Comparison of ENCODE assay signal across 29 cellular contexts in the genomic region with DNA sequence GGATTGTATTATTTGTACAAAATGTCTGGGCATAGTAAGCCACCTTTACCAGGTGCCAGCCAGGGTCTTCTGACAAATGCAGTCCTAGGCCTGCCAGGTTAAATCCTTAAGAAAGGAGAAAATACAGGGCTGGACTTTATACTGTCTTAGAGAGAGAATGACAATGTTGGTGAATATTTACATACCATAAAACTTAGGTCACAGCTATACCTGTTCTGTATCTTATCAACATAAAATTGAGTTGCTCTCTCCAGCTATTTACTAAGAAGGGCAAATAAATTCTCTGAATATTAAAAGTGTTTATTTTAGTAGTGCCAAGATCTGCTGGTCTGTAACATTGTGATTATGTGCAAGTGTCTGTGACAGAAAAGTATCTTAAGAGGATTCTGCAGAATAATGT.
"Had no signal": no experiment of that assay in that cellular context is flagged by ENCODE, and none has a peak within 500 bp of the region (broad histone marks: within the 10 kb centered on the region; RNA-seq: fewer than 3 reads in every experiment).

No MANE protein-coding gene starts in this region.

- ATAC-seq: activated CD4-positive, alpha-beta T cell treated with anti-CD3 and anti-CD28 coated beads for 36 hours; activated CD8-positive, alpha-beta T cell treated with anti-CD3 and anti-CD28 coated beads, Interleukin-2, amount 10 ng/mL, durations not matched to agents 7 days and 5 days; activated naive CD4-positive, alpha-beta T cell treated with anti-CD3 and anti-CD28 coated beads, Interleukin-2, amount 50 U/mL, for 72 hours; activated T-cell treated with anti-CD3 and anti-CD28 coated beads, Interleukin-2, amount 50 U/mL, for 72 hours; foreskin keratinocyte; gastrocnemius medialis had no signal

- DNase-seq: activated CD4-positive, alpha-beta memory T cell treated with anti-CD3 and anti-CD28 coated beads for 36 hours; activated CD4-positive, alpha-beta T cell treated with anti-CD3 and anti-CD28 coated beads for 36 hours; activated CD4-positive, alpha-beta T cell treated with anti-CD3 and anti-CD28 coated beads, Interleukin-2, amount 10 ng/mL, durations not matched to agents 24 days and 14 days; activated CD4-positive, CD25-positive, alpha-beta regulatory T cell; activated CD4-positive, CD25-positive, alpha-beta regulatory T cell treated with anti-CD3 and anti-CD28 coated beads, Interleukin-2, amount 50 U/mL, for 72 hours; activated CD8-positive, alpha-beta memory T cell treated with anti-CD3 and anti-CD28 coated beads, Interleukin-2, amount 50 U/mL, for 48 hours; activated CD8-positive, alpha-beta T cell treated with anti-CD3 and anti-CD28 coated beads, Interleukin-2, amount 10 ng/mL, durations not matched to agents 7 days and 5 days; activated gamma-delta T cell; activated naive CD4-positive, alpha-beta T cell; activated naive CD4-positive, alpha-beta T cell treated with anti-CD3 and anti-CD28 coated beads, Interleukin-2, amount 10 ng/mL, durations not matched to agents 7 days and 5 days; activated naive CD8-positive, alpha-beta T cell treated with anti-CD3 and anti-CD28 coated beads, Interleukin-2, amount 10 ng/mL, durations not matched to agents 7 days and 5 days; activated T-cell treated with anti-CD3 and anti-CD28 coated beads for 4 hours; activated T-cell treated with anti-CD3 and anti-CD28 coated beads, Interleukin-2, amount 50 U/mL, for 24 hours; activated T-cell treated with anti-CD3 and anti-CD28 coated beads, Interleukin-2, amount 50 U/mL, for 72 hours; central memory CD4-positive, alpha-beta T cell; cerebellar nuclear complex; dorsolateral prefrontal cortex; effector memory CD4-positive, alpha-beta T cell; erythroblast; foreskin keratinocyte; gastrocnemius medialis; glutamatergic neuron; T-helper 2 cell had no signal

- H3K27me3 ChIP-seq: ascending aorta, breast epithelium, cardiac muscle cell, dorsolateral prefrontal cortex, esophagus muscularis mucosa, foreskin keratinocyte, gastrocnemius medialis had no signal

- H3K4me3 ChIP-seq: ascending aorta, breast epithelium, cardiac muscle cell, coronary artery, dorsolateral prefrontal cortex, esophagus muscularis mucosa, gastrocnemius medialis had no signal

- H3K4me1 ChIP-seq: ascending aorta, breast epithelium, esophagus muscularis mucosa, foreskin keratinocyte, gastrocnemius medialis had no signal

- H3K27ac ChIP-seq: ascending aorta, breast epithelium, cardiac muscle cell, coronary artery, dorsolateral prefrontal cortex, esophagus muscularis mucosa, foreskin keratinocyte, gastrocnemius medialis had no signal

- H3K36me3 ChIP-seq: ascending aorta, breast epithelium, cardiac muscle cell, esophagus muscularis mucosa, gastrocnemius medialis had no signal

- H3K9me3 ChIP-seq: ascending aorta, breast epithelium, gastrocnemius medialis had no signal
